13 cellular contexts compared by ENCODE assay signal in the genomic region with DNA sequence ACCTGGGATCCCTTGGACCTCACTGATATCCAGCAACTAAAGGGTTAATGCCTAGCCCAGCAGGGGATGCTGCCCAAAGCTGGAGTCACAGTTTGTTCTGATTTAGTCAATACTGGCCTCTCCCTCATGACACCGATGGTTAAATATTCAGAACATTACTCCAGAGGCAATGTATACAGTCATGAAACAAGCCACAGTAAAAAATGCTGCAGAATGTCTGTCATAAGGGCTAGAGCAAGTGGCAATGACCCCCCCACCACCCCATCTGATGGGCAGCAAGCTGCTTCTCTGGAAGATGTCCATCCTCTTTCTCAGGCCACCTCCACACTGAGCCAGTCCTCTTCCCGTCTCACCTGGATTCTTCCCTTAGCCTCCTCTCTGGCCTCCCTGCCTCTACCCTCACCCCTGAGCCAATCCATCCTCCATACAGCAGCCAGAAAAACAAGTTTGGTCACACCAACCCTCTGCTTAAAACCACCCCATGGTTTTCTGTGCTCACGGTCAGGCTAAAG.
DNase-seq lines count a peak whose midpoint lies in the region; ATAC-seq and TF ChIP-seq lines count a peak whose summit lies in the region.
"Had no signal": no experiment of that assay in that cellular context is flagged by ENCODE, and none has a peak within 500 bp of the region (broad histone marks: within the 10 kb centered on the region; RNA-seq: fewer than 3 reads in every experiment).

No MANE protein-coding gene starts in this region.

- dilution Hi-C loops in mammary epithelial cell (cut with HindIII; ENCODE audit: low sequenced_read_pairs) = no loop called here

- H3K9me3 ChIP-seq in mammary epithelial cell (replicated peaks; ENCODE audit: insufficient read depth, low read length) (no peaks in the 10 kb centered on the region), stomach (no peaks in the 10 kb centered on the region)
- H3K9me3 ChIP-seq: gastrocnemius medialis, spleen, vagina had no signal

- no peak for TF ChIP-seq POLR2A in stomach (IDR thresholded peaks at IDR 0.05)

- H3K4me2 ChIP-seq in mammary epithelial cell (ENCODE audit: insufficient read depth, low read depth, low read length) = no peak overlapping the region

- H3K4me1 ChIP-seq in mammary epithelial cell (ENCODE audit: insufficient read depth, low read length) (peaks cover 7% of the 10 kb centered on the region), stomach (peaks cover 0 to 26% (median 12%) of the 10 kb centered on the region in 4 donors)
- H3K4me1 ChIP-seq: gastrocnemius medialis had no signal

- no peak for ATAC-seq in GM21390 (IDR thresholded peaks at IDR 0.05; ENCODE audit: unreplicated experiment)
- ATAC-seq: gastrocnemius medialis, left lobe of liver had no signal

- H3K36me3 ChIP-seq in mammary epithelial cell (ENCODE audit: insufficient read depth, low read length) = no peaks in the 10 kb centered on the region
- H3K36me3 ChIP-seq in stomach = no peaks in the 10 kb centered on the region
- H3K36me3 ChIP-seq: gastrocnemius medialis, spleen, vagina had no signal

- TF ChIP-seq CTCF in mammary epithelial cell (conservative IDR thresholded peaks at IDR 0.05 in 1 of 2, IDR thresholded peaks at IDR 0.05 in 1 of 2; ENCODE audit: extremely low read depth in 1 of 2, insufficient read depth in 1 of 2, low read depth in 1 of 2, low read length in 2 of 2) (no peak), stomach (IDR thresholded peaks at IDR 0.05) (no peak)

- TF ChIP-seq EP300 in stomach (IDR thresholded peaks at IDR 0.05) = no peak

- intact Hi-C loops in mammary epithelial cell (cut with micrococcal nuclease) = loop anchor here (5.0 kb wide), 1 partner anchor 100 kb away; a partner anchor contains a TSS
- intact Hi-C loops in stomach (cut with DNase I; ENCODE audit: low total_unique reads) = no loop called here

- DNase-seq in AG08395 (ENCODE audit: low spot score) = peak; percentile 57
- peak; percentile 95 for DNase-seq in HS-5 (ENCODE audit: low read depth)
- DNase-seq in mammary epithelial cell = peak; percentile 62
- peak; percentile 51 for DNase-seq in mesenteric fat pad (ENCODE audit: low spot score)
- DNase-seq in SKM-1 treated with dmso at 0.1 percent for 144 hours (lab: John Stamatoyannopoulos, UW; ENCODE audit: unreplicated experiment) = no peak
- DNase-seq in NK-92 treated with Interleukin-12 subunit alpha and Interleukin-12 subunit beta, amount 100 ng/mL, for 24 hours (lab: John Stamatoyannopoulos, UW) = no peak
- no peak for DNase-seq in stomach
- DNase-seq: gastrocnemius medialis, NCI-H2081, spleen had no signal

- CTCF ChIA-PET in mammary epithelial cell (lab: Charles Lee; ENCODE audit: low non-redundant PET) = no interaction called here

- H4K20me1 ChIP-seq in mammary epithelial cell (ENCODE audit: insufficient read depth, low read length) = no peaks in the 10 kb centered on the region

- H3K27me3 ChIP-seq in mammary epithelial cell (ENCODE audit: insufficient read depth, low read length) (no peaks in the 10 kb centered on the region), stomach (peaks cover 0 to 40% (median 19%) of the 10 kb centered on the region in 3 donors)
- H3K27me3 ChIP-seq: vagina had no signal

- no peak overlapping the region for H3K9ac ChIP-seq in mammary epithelial cell (ENCODE audit: insufficient read depth, low read length)

- H2AFZ ChIP-seq in mammary epithelial cell (ENCODE audit: low read depth, low read length) = no peak overlapping the region

- BruUV-seq in mammary epithelial cell (replicated peaks; lab: Mats Ljungman, UMichigan) = no TSS peak

- no peak overlapping the region for H3K27ac ChIP-seq in mammary epithelial cell (ENCODE audit: insufficient read depth, low read depth, low read length)
- H3K27ac ChIP-seq in stomach = no peak overlapping the region
- H3K27ac ChIP-seq: gastrocnemius medialis, spleen, vagina had no signal

- in situ Hi-C loops in mammary epithelial cell (cut with MboI; ENCODE audit: low sequenced_read_pairs in 2 of 2) = no loop called here

- H3K79me2 ChIP-seq in mammary epithelial cell (ENCODE audit: insufficient read depth, low read length) = no peaks in the 10 kb centered on the region

- WGBS in mammary epithelial cell (ENCODE audit: low coverage, missing lambda C conversion rate) = 51% methylated on average over 3 of the region's 3 CpGs
- WGBS in stomach, 5 donors = 31 to 40% (median 34%) methylated on average over 3 of the region's 3 CpGs

- H3K4me3 ChIP-seq in mammary epithelial cell (replicated peaks in 1 of 3; ENCODE audit: insufficient read depth in 1 of 3, low read depth in 2 of 3, low read length in 3 of 3) (no peak overlapping the region), stomach (no peak overlapping the region)
- H3K4me3 ChIP-seq: gastrocnemius medialis, spleen, vagina had no signal

Comparison
In these comparisons a context has a peak if more than half of its experiments do, and no peak if none do; other contexts are left out.
1. DNase-seq: peak in AG08395 (single experiment), HS-5 (single experiment), mammary epithelial cell (single experiment) and mesenteric fat pad (single experiment); none in SKM-1 treated with dmso at 0.1 percent for 144 hours (single experiment), NK-92 treated with Interleukin-12 subunit alpha and Interleukin-12 subunit beta, amount 100 ng/mL, for 24 hours (single experiment) and stomach (single experiment).